Comparison of ENCODE assay signal across 8 cellular contexts in genomic region chr3:63351159-63352007, GRCh38.
DNase-seq lines count a peak whose midpoint lies in the region; ATAC-seq and TF ChIP-seq lines count a peak whose summit lies in the region.

No MANE protein-coding gene starts in this region.

- H3K4me3 ChIP-seq in coronary artery = no peak overlapping the region
- H3K4me3 ChIP-seq in lung = no peak overlapping the region

- no peaks in the 10 kb centered on the region for H3K36me3 ChIP-seq in lung (ENCODE audit: control insufficient read depth in 2 of 2, insufficient read depth in 2 of 2, low read length in 2 of 2)

- H3K9me3 Mint-ChIP-seq in CD14-positive monocyte = no peaks in the 10 kb centered on the region

- H3K27me3 ChIP-seq in lung (ENCODE audit: control insufficient read depth, insufficient read depth) = no peaks in the 10 kb centered on the region

- 34 to 36% methylated on average over 9 of the region's 9 CpGs for WGBS in lung, 2 donors

- H3K4me1 ChIP-seq in lung (ENCODE audit: control insufficient read depth in 2 of 2, insufficient read depth in 2 of 2, low read length in 2 of 2) = no peaks in the 10 kb centered on the region

- DNase-seq in CD14-positive monocyte (ENCODE audit: low spot score) (no peak), NCI-H774 (lab: John Stamatoyannopoulos, UW) (peak; percentile 17), coronary artery (ENCODE audit: low spot score) (no peak), lung (ENCODE audit: low spot score) (no peak)
- DNase-seq in activated CD4-positive, CD25-positive, alpha-beta regulatory T cell treated with anti-CD3 and anti-CD28 coated beads, Interleukin-2, amount 50 U/mL, for 72 hours = no peak
- DNase-seq in activated CD4-positive, alpha-beta T cell treated with anti-CD3 and anti-CD28 coated beads for 4 hours = no peak

- peak overlapping the region in 1 of 7 donors; percentile 74 for H3K27ac Mint-ChIP-seq in CD14-positive monocyte

- H3K4me1 Mint-ChIP-seq in CD14-positive monocyte = no peaks in the 10 kb centered on the region

- TF ChIP-seq CTCF in CD14-positive monocyte (IDR thresholded peaks at IDR 0.05) (peak; percentile 88), coronary artery (IDR thresholded peaks at IDR 0.05) (peak; percentile 47), lung (IDR thresholded peaks at IDR 0.05; ENCODE audit: control extremely low read depth, extremely low read depth) (peak; percentile 79)

- no peaks in the 10 kb centered on the region for H3K36me3 Mint-ChIP-seq in CD14-positive monocyte

- peak; percentile 58 for ATAC-seq in GM18519 (IDR thresholded peaks at IDR 0.05; ENCODE audit: low FRiP score, unreplicated experiment)
- ATAC-seq in HG03159 (IDR thresholded peaks at IDR 0.05; ENCODE audit: unreplicated experiment) = peak; percentile 78
- no peak for ATAC-seq in lung (ENCODE audit: insufficient read depth, low FRiP score)

- no peaks in the 10 kb centered on the region for H3K9me3 ChIP-seq in lung (ENCODE audit: control insufficient read depth in 2 of 2, insufficient read depth in 1 of 2, low read length in 1 of 2)

- H3K27ac ChIP-seq in coronary artery (no peak overlapping the region), lung (ENCODE audit: low read depth in 1 of 2, low read length in 1 of 2) (no peak overlapping the region)

- H3K4me3 Mint-ChIP-seq in CD14-positive monocyte = no peak overlapping the region

- intact Hi-C loops in CD14-positive monocyte (cut with micrococcal nuclease) = loop anchor here in 1 of 2 donors (5.0 kb wide), 1 partner anchor 466 kb away; the partner anchor contains the start of gene C3orf49

- H3K27me3 Mint-ChIP-seq in CD14-positive monocyte (ENCODE audit: low read depth in 3 of 3) = peaks cover 3 to 16% (median 5%) of the 10 kb centered on the region in 3 donors
